ENCODE assay signal across 8 cellular contexts in the genomic region with DNA sequence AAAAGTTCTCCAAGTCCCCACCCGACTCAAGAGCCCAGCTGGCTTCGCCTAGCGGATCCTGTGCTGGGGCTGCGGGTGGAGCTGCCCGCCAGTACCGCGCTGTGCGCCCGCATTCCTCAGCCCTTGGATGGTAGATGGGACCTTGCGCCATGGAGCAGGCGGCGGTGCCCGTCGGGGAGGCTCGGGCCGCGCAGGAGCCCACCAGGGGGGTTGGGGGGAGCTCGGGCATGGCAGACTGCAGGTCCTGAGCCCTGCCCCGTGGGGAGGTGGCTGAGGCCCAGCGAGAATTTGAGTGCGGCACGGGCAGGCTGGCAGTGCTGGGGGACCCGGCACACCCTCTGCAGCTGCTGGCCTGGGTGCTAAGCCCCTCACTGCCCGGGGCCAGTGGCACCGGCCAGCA.
"Had no signal": no experiment of that assay in that cellular context is flagged by ENCODE, and none has a peak within 500 bp of the region (broad histone marks: within the 10 kb centered on the region; RNA-seq: fewer than 3 reads in every experiment).

No MANE protein-coding gene starts in this region.

- H3K36me3 ChIP-seq: HAP-1 had no signal

- DNase-seq: GM23248, GOT3, H7, IMR-90, KBM-7 had no signal

- H3K27ac ChIP-seq: GM23248 had no signal

- ATAC-seq: HCT116 had no signal

- FAIRE-seq: HTR-8/SVneo had no signal

- H2AFZ ChIP-seq: GM23248 had no signal

- H3K9ac ChIP-seq: GM23248 had no signal

- H3K9me3 ChIP-seq: HAP-1 had no signal

- H3K4me3 ChIP-seq: GM23248, HAP-1 had no signal

- H3K4me1 ChIP-seq: HAP-1 had no signal
